In genomic region chr11:117199916-117200812, GRCh38 we compare ENCODE assay signal across 12 cellular contexts. TPM values are rescaled to one million over a fixed set of nuclear protein-coding genes. Genes with fewer than 3 reads are reported as not detected.
DNase-seq lines count a peak whose midpoint lies in the region; ATAC-seq and TF ChIP-seq lines count a peak whose summit lies in the region.
"Had no signal": no experiment of that assay in that cellular context is flagged by ENCODE, and none has a peak within 500 bp of the region (broad histone marks: within the 10 kb centered on the region; RNA-seq: fewer than 3 reads in every experiment).

No MANE protein-coding gene starts in this region.

- H3K27ac ChIP-seq in heart left ventricle (peak overlapping the region; percentile 51 to 99 (median 78)), esophagus muscularis mucosa (replicated peaks in 1 of 4) (peak overlapping the region; percentile 94 to 97 (median 96)), upper lobe of right lung (peak overlapping the region; percentile 85)
- H3K27ac ChIP-seq: KMS-11 had no signal

- H3K9me3 Mint-ChIP-seq in naive thymus-derived CD8-positive, alpha-beta T cell = no peaks in the 10 kb centered on the region
- H3K9me3 Mint-ChIP-seq in glutamatergic neuron (ENCODE audit: unreplicated experiment) = peaks cover 5% of the 10 kb centered on the region
- H3K9me3 Mint-ChIP-seq: activated CD4-positive, alpha-beta T cell treated with anti-CD3 and anti-CD28 coated beads, Interleukin-2, amount 10 ng/mL, durations not matched to agents 24 days and 14 days; naive thymus-derived CD4-positive, alpha-beta T cell had no signal

- H3K27me3 ChIP-seq in heart left ventricle = no peaks in the 10 kb centered on the region
- H3K27me3 ChIP-seq in esophagus muscularis mucosa = no peaks in the 10 kb centered on the region
- H3K27me3 ChIP-seq in upper lobe of right lung = no peaks in the 10 kb centered on the region

- H3K36me3 Mint-ChIP-seq in naive thymus-derived CD8-positive, alpha-beta T cell = peaks cover 0 to 26% (median 4%) of the 10 kb centered on the region in 3 donors
- H3K36me3 Mint-ChIP-seq in glutamatergic neuron (ENCODE audit: unreplicated experiment) = no peaks in the 10 kb centered on the region

- TF ChIP-seq CTCF in heart left ventricle (IDR thresholded peaks at IDR 0.05) (no peak), esophagus muscularis mucosa (IDR thresholded peaks at IDR 0.05) (no peak), upper lobe of right lung (IDR thresholded peaks at IDR 0.05) (no peak), glutamatergic neuron (IDR thresholded peaks at IDR 0.05; ENCODE audit: partially characterized antibody, unreplicated experiment) (no peak)

- no peak overlapping the region for H3K4me3 Mint-ChIP-seq in naive thymus-derived CD8-positive, alpha-beta T cell
- no peak overlapping the region for H3K4me3 Mint-ChIP-seq in glutamatergic neuron (ENCODE audit: unreplicated experiment)
- H3K4me3 Mint-ChIP-seq: activated CD4-positive, alpha-beta T cell treated with anti-CD3 and anti-CD28 coated beads, Interleukin-2, amount 10 ng/mL, durations not matched to agents 24 days and 14 days; naive thymus-derived CD4-positive, alpha-beta T cell had no signal

- POLR2A ChIA-PET in naive thymus-derived CD8-positive, alpha-beta T cell (lab: Charles Lee) = interaction anchor here (0.7 to 0.8 kb wide), 3 partner anchors 13 to 22 kb away, joined by 3 read pairs; partner anchors contain the start of gene SIDT2

- no peaks in the 10 kb centered on the region for H3K9me3 ChIP-seq in heart left ventricle
- H3K9me3 ChIP-seq in esophagus muscularis mucosa = no peaks in the 10 kb centered on the region
- no peaks in the 10 kb centered on the region for H3K9me3 ChIP-seq in upper lobe of right lung

- peak overlapping the region in 11 of 12 donors; percentile 7 to 80 (median 50) for H3K4me3 ChIP-seq in heart left ventricle
- peak overlapping the region; percentile 66 to 88 (median 78) for H3K4me3 ChIP-seq in esophagus muscularis mucosa
- H3K4me3 ChIP-seq in upper lobe of right lung = peak overlapping the region; percentile 48

- H3K4me1 Mint-ChIP-seq in naive thymus-derived CD8-positive, alpha-beta T cell = peaks cover 0 to 8% (median 6%) of the 10 kb centered on the region in 4 donors
- peaks cover 14% of the 10 kb centered on the region for H3K4me1 Mint-ChIP-seq in glutamatergic neuron (ENCODE audit: low read depth, unreplicated experiment)

- TF ChIP-seq EP300 in esophagus muscularis mucosa (IDR thresholded peaks at IDR 0.05) = no peak

- no peaks in the 10 kb centered on the region for H3K27me3 Mint-ChIP-seq in naive thymus-derived CD8-positive, alpha-beta T cell
- peaks cover 6% of the 10 kb centered on the region for H3K27me3 Mint-ChIP-seq in glutamatergic neuron (ENCODE audit: unreplicated experiment)
- H3K27me3 Mint-ChIP-seq: activated CD4-positive, alpha-beta T cell treated with anti-CD3 and anti-CD28 coated beads, Interleukin-2, amount 10 ng/mL, durations not matched to agents 24 days and 14 days; naive thymus-derived CD4-positive, alpha-beta T cell had no signal

- intact Hi-C loops in heart left ventricle (cut with DNase I) = loop anchor here in 1 of 10 donors (2.0 kb wide), 1 partner anchor 21 kb away; no protein-coding TSS in a partner anchor
- intact Hi-C loops in Right ventricle myocardium superior (cut with DNase I) = loop anchor here (2.0 kb wide), 1 partner anchor 19 kb away; no protein-coding TSS in a partner anchor
- intact Hi-C loops in esophagus muscularis mucosa (cut with DNase I) = loop anchor here (2.0 kb wide), 1 partner anchor 25 kb away; no protein-coding TSS in a partner anchor
- intact Hi-C loops in upper lobe of right lung (cut with DNase I) = no loop called here

- H3K36me3 ChIP-seq in heart left ventricle = peaks cover 0 to 51% (median 39%) of the 10 kb centered on the region in 9 donors
- peaks cover 18 to 61% (median 45%) of the 10 kb centered on the region in 4 donors for H3K36me3 ChIP-seq in esophagus muscularis mucosa
- H3K36me3 ChIP-seq in upper lobe of right lung = peaks cover 23% of the 10 kb centered on the region

- 48 to 71% (median 60%) methylated on average over 13 of the region's 13 CpGs for WGBS in heart left ventricle, 4 donors
- WGBS in esophagus muscularis mucosa = 33% methylated on average over 11 of the region's 13 CpGs

- peaks cover 0 to 62% (median 29%) of the 10 kb centered on the region in 12 donors for H3K4me1 ChIP-seq in heart left ventricle
- H3K4me1 ChIP-seq in esophagus muscularis mucosa = peaks cover 31 to 67% (median 50%) of the 10 kb centered on the region in 4 donors
- peaks cover 18% of the 10 kb centered on the region for H3K4me1 ChIP-seq in upper lobe of right lung

- H3K27ac Mint-ChIP-seq in naive thymus-derived CD8-positive, alpha-beta T cell = peak overlapping the region in 8 of 10 donors; percentile 28 to 84 (median 62)
- no peak overlapping the region for H3K27ac Mint-ChIP-seq in glutamatergic neuron (ENCODE audit: unreplicated experiment)
- H3K27ac Mint-ChIP-seq: activated CD4-positive, alpha-beta T cell treated with anti-CD3 and anti-CD28 coated beads, Interleukin-2, amount 10 ng/mL, durations not matched to agents 24 days and 14 days had no signal

- TF ChIP-seq POLR2A in heart left ventricle (IDR thresholded peaks at IDR 0.05) = no peak
- no peak for TF ChIP-seq POLR2A in esophagus muscularis mucosa (IDR thresholded peaks at IDR 0.05; ENCODE audit: low read depth)

- DNase-seq in heart left ventricle (peak in 2 of 5 donors; percentile 13 to 45), Right ventricle myocardium superior (no peak), esophagus muscularis mucosa (ENCODE audit: extremely low spot score) (no peak), upper lobe of right lung (no peak), glutamatergic neuron (no peak)
- no peak for DNase-seq in naive thymus-derived CD8-positive, alpha-beta T cell
- DNase-seq in activated effector memory CD4-positive, alpha-beta T cell treated with anti-CD3 and anti-CD28 coated beads, Interleukin-2, amount 50 U/mL, for 16 hours = no peak
- DNase-seq: activated CD4-positive, alpha-beta T cell treated with anti-CD3 and anti-CD28 coated beads, Interleukin-2, amount 10 ng/mL, durations not matched to agents 24 days and 14 days; AML-193; naive thymus-derived CD4-positive, alpha-beta T cell had no signal

- ATAC-seq in heart left ventricle = peak in 2 of 4 donors; percentile 0
- no peak for ATAC-seq in Right ventricle myocardium superior (ENCODE audit: poor library complexity)
- ATAC-seq in naive thymus-derived CD8-positive, alpha-beta T cell = no peak
- no peak for ATAC-seq in upper lobe of right lung
- no peak for ATAC-seq in GM19463 (IDR thresholded peaks at IDR 0.05; ENCODE audit: unreplicated experiment)
- ATAC-seq: naive thymus-derived CD4-positive, alpha-beta T cell had no signal

RNA-seq across cellular contexts. Expression of gene TAGLN, which starts 1.0 kb away (rescaled TPM):
- 100 to 1,000 TPM in 7 of 9 donors, 10 to 100 TPM in 2; 63.7 to 338 (median 173) TPM for total RNA-seq in heart left ventricle
- polyA plus RNA-seq in heart left ventricle = 100 to 1,000 TPM; 319 to 399 TPM
- 91.4 TPM for total RNA-seq in Right ventricle myocardium superior
- total RNA-seq in esophagus muscularis mucosa = over 10,000 TPM; 12,513 to 19,293 (median 14,679) TPM
- 10 to 100 TPM; 12.1 to 14.4 TPM for total RNA-seq in naive thymus-derived CD8-positive, alpha-beta T cell
- under 1 TPM; 0.13 to 0.51 (median 0.21) TPM for polyA plus RNA-seq in naive thymus-derived CD8-positive, alpha-beta T cell
- 465 TPM for total RNA-seq in upper lobe of right lung
- 6.1 TPM for total RNA-seq in glutamatergic neuron (ENCODE audit: unreplicated experiment)

RNA-seq across cellular contexts. Expression of gene SIDT2, which starts 21.6 kb away (rescaled TPM):
- total RNA-seq in heart left ventricle (10 to 100 TPM; 17.2 to 45.5 (median 22.2) TPM), Right ventricle myocardium superior (19.5 TPM), esophagus muscularis mucosa (10 to 100 TPM; 26.5 to 34.1 (median 29.3) TPM), upper lobe of right lung (107 TPM), glutamatergic neuron (ENCODE audit: unreplicated experiment) (23.6 TPM)
- polyA plus RNA-seq in heart left ventricle = 10 to 100 TPM; 13.9 to 14.5 TPM
- 10 to 100 TPM; 48.0 to 63.0 TPM for total RNA-seq in naive thymus-derived CD8-positive, alpha-beta T cell
- 1 to 10 TPM; 2.3 to 3.1 (median 2.3) TPM for polyA plus RNA-seq in naive thymus-derived CD8-positive, alpha-beta T cell

RNA-seq across cellular contexts. Expression of gene PCSK7, which starts 31.7 kb away (rescaled TPM):
- total RNA-seq in heart left ventricle = 10 to 100 TPM; 16.9 to 43.4 (median 25.5) TPM
- 10 to 100 TPM; 27.8 to 34.6 TPM for polyA plus RNA-seq in heart left ventricle
- total RNA-seq in Right ventricle myocardium superior = 22.3 TPM
- total RNA-seq in esophagus muscularis mucosa = 10 to 100 TPM; 27.8 to 43.7 (median 31.9) TPM
- total RNA-seq in naive thymus-derived CD8-positive, alpha-beta T cell = 100 to 1,000 TPM; 277 to 296 TPM
- polyA plus RNA-seq in naive thymus-derived CD8-positive, alpha-beta T cell = 10 to 100 TPM; 32.6 to 60.6 (median 47.8) TPM
- total RNA-seq in upper lobe of right lung = 57.8 TPM
- total RNA-seq in glutamatergic neuron (ENCODE audit: unreplicated experiment) = 109 TPM

RNA-seq across cellular contexts. Expression of gene RNF214, which starts 32.3 kb away (rescaled TPM):
- total RNA-seq in heart left ventricle (10 to 100 TPM; 16.1 to 31.9 (median 23.4) TPM), Right ventricle myocardium superior (19.8 TPM), esophagus muscularis mucosa (10 to 100 TPM; 12.4 to 21.5 (median 18.4) TPM), upper lobe of right lung (27.1 TPM), glutamatergic neuron (ENCODE audit: unreplicated experiment) (43.0 TPM)
- 10 to 100 TPM in 1 of 2 donors, 1 to 10 TPM in 1; 8.0 to 12.9 TPM for polyA plus RNA-seq in heart left ventricle
- 10 to 100 TPM; 28.8 to 30.3 TPM for total RNA-seq in naive thymus-derived CD8-positive, alpha-beta T cell
- polyA plus RNA-seq in naive thymus-derived CD8-positive, alpha-beta T cell = 10 to 100 TPM in 1 of 3 donors, 1 to 10 TPM in 2; 7.5 to 11.6 (median 9.3) TPM

RNA-seq across cellular contexts. Expression of gene PAFAH1B2, which starts 56.1 kb away (rescaled TPM):
- total RNA-seq in heart left ventricle (10 to 100 TPM; 46.8 to 81.1 (median 68.8) TPM), Right ventricle myocardium superior (42.6 TPM), esophagus muscularis mucosa (10 to 100 TPM; 40.3 to 63.0 (median 47.4) TPM), upper lobe of right lung (86.9 TPM), glutamatergic neuron (ENCODE audit: unreplicated experiment) (161 TPM)
- polyA plus RNA-seq in heart left ventricle = 10 to 100 TPM; 16.7 to 33.3 TPM
- total RNA-seq in naive thymus-derived CD8-positive, alpha-beta T cell = 10 to 100 TPM; 59.2 to 60.5 TPM
- polyA plus RNA-seq in naive thymus-derived CD8-positive, alpha-beta T cell = 10 to 100 TPM; 14.4 to 19.5 (median 18.3) TPM

Comparison
In these comparisons a context has a peak if more than half of its experiments do, and no peak if none do; other contexts are left out.
1. RNA of gene TAGLN, which starts 1.0 kb away (total RNA-seq): 12,513 to 19,293 TPM in esophagus muscularis mucosa; 465 TPM in upper lobe of right lung (single experiment), 63.7 to 338 TPM in heart left ventricle, 91.4 TPM in Right ventricle myocardium superior (single experiment), 12.1 to 14.4 TPM in naive thymus-derived CD8-positive, alpha-beta T cell and 6.1 TPM in glutamatergic neuron (single experiment); every median in the first group is over 10 times any median in the second.
2. Peak in every context shown above with its lines, with median percentiles within 50 percentile points of each other: H3K27ac ChIP-seq and H3K4me3 ChIP-seq.